ENCODE assay signal across 9 cellular contexts in the genomic region with DNA sequence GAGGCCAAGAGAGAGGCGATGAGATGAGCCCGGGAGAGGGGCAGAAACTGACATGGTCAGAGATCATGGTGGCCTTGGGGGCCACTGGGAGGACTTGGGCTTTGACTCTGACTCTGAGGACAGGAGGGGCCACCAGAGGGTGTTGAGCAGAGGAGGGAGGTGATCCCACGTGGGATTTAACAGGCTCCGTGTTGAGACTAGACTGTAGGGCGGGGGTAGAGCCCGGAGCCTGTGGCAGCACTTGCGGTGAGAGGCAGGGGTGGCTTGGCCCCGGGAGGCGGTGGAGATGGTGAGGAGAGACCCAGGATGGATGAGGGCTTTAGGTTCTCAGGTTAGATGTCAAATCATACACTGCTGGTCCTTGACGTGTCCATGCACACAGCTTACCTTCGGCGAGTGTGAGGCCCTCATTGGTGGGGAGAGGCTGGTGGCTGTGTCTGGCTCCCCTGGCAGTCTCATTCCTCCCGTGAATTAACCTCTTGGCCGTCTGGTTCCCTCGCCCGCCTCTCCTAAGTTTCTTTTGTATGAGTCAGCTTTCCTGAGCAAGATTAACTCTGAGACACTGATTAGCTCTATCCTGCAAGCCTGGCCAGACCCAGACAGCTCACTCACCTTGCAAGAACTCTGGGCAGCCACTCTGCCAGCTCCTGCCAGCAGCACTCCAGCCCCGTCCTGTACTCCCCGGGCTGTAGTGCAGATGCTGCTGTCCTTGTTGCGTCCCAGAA. TPM values are rescaled to one million over a fixed set of nuclear protein-coding genes. Genes with fewer than 3 reads are reported as not detected.
A peak's percentile ranks its signal among the peaks of the same experiment; 100 is the strongest.
DNase-seq lines count a peak whose midpoint lies in the region; ATAC-seq and TF ChIP-seq lines count a peak whose summit lies in the region.
"Had no signal": no experiment of that assay in that cellular context is flagged by ENCODE, and none has a peak within 500 bp of the region (broad histone marks: within the 10 kb centered on the region; RNA-seq: fewer than 3 reads in every experiment).

No MANE protein-coding gene starts in this region.

- TF ChIP-seq POLR2A in adrenal gland (IDR thresholded peaks at IDR 0.05) = no peak
- no peak for TF ChIP-seq POLR2A in heart left ventricle (IDR thresholded peaks at IDR 0.05)
- no peak for TF ChIP-seq POLR2A in upper lobe of left lung (IDR thresholded peaks at IDR 0.05)

- H3K27me3 ChIP-seq in adrenal gland (no peaks in the 10 kb centered on the region), heart left ventricle (no peaks in the 10 kb centered on the region), upper lobe of left lung (no peaks in the 10 kb centered on the region), smooth muscle cell (ENCODE audit: low read depth) (no peaks in the 10 kb centered on the region)

- no peaks in the 10 kb centered on the region for H3K79me2 ChIP-seq in smooth muscle cell (ENCODE audit: low read depth)

- H3K4me1 ChIP-seq in adrenal gland (replicated peaks in 1 of 2) (peaks cover 0 to 5% of the 10 kb centered on the region in 2 donors), heart left ventricle (peaks cover 0 to 7% (median 0%) of the 10 kb centered on the region in 12 donors), upper lobe of left lung (no peaks in the 10 kb centered on the region), smooth muscle cell (ENCODE audit: low read depth) (no peaks in the 10 kb centered on the region)

- intact Hi-C loops in adrenal gland (cut with DNase I) (no loop called here), heart left ventricle (cut with DNase I) (loop anchor here in 1 of 10 donors (5.0 kb wide), 1 partner anchor 33 kb away; no protein-coding TSS in a partner anchor)

- H3K27ac ChIP-seq in adrenal gland (peak overlapping the region in 2 of 5 donors; percentile 26 to 45), heart left ventricle (peak overlapping the region in 5 of 12 donors; percentile 6 to 64 (median 17)), upper lobe of left lung (no peak overlapping the region), smooth muscle cell (ENCODE audit: low read depth) (no peak overlapping the region)

- H3K4me3 ChIP-seq in adrenal gland (no peak overlapping the region), heart left ventricle (no peak overlapping the region), upper lobe of left lung (no peak overlapping the region), smooth muscle cell (no peak overlapping the region)

- H3K36me3 ChIP-seq in adrenal gland (replicated peaks in 1 of 2) (peaks cover 0 to 27% of the 10 kb centered on the region in 2 donors), heart left ventricle (peaks cover 0 to 72% (median 44%) of the 10 kb centered on the region in 9 donors), upper lobe of left lung (peaks cover 0 to 55% (median 34%) of the 10 kb centered on the region in 4 donors), smooth muscle cell (ENCODE audit: low read depth) (no peaks in the 10 kb centered on the region)

- no peak overlapping the region for H3K9ac ChIP-seq in smooth muscle cell (ENCODE audit: low read depth)

- H2AFZ ChIP-seq in smooth muscle cell (ENCODE audit: low read depth) = no peak overlapping the region

- no peak for DNase-seq in activated T-cell treated with anti-CD3 and anti-CD28 coated beads, Interleukin-2, amount 50 U/mL, for 72 hours
- DNase-seq in activated T-cell treated with anti-CD3 and anti-CD28 coated beads for 4 hours = no peak
- peak in 6 of 7 donors; percentile 29 to 89 (median 77) for DNase-seq in adrenal gland
- peak; percentile 26 to 84 (median 71) for DNase-seq in heart left ventricle
- DNase-seq in upper lobe of left lung = peak; percentile 27 to 33
- no peak for DNase-seq in smooth muscle cell (lab: John Stamatoyannopoulos, UW; ENCODE audit: unreplicated experiment)
- no peak for DNase-seq in HuH-7 (ENCODE audit: low spot score)
- DNase-seq in stimulated activated naive CD8-positive, alpha-beta T cell treated with anti-CD3 and anti-CD28 coated beads, Interleukin-15, amount 100 ng/mL, for 72 hours = no peak

- H3K27ac Mint-ChIP-seq in activated T-cell treated with anti-CD3 and anti-CD28 coated beads, Interleukin-2, amount 50 U/mL, for 72 hours = peak overlapping the region; percentile 71
- peak overlapping the region in 1 of 2 donors; percentile 62 for H3K27ac Mint-ChIP-seq in stimulated activated naive CD8-positive, alpha-beta T cell treated with anti-CD3 and anti-CD28 coated beads, Interleukin-15, amount 100 ng/mL, for 72 hours
- H3K27ac Mint-ChIP-seq: dendritic cell treated with granulocyte-macrophage colony-stimulating factor and Interleukin-4, amounts not matched to agents 40 ng/mL and 50 ng/mL, for 4 days had no signal

- 52 to 83% (median 70%) methylated on average over 16 to 19 of the region's 19 CpGs for WGBS in adrenal gland, 4 donors
- 56 to 73% (median 65%) methylated on average over 19 of the region's 19 CpGs for WGBS in heart left ventricle, 4 donors
- 88 to 93% methylated on average over 19 of the region's 19 CpGs for WGBS in upper lobe of left lung, 2 donors
- WGBS in smooth muscle cell (ENCODE audit: low lambda C conversion rate) = 86% methylated on average over 19 of the region's 19 CpGs

- no peaks in the 10 kb centered on the region for H3K27me3 Mint-ChIP-seq in activated T-cell treated with anti-CD3 and anti-CD28 coated beads, Interleukin-2, amount 50 U/mL, for 72 hours (ENCODE audit: low read depth)
- no peaks in the 10 kb centered on the region for H3K27me3 Mint-ChIP-seq in stimulated activated naive CD8-positive, alpha-beta T cell treated with anti-CD3 and anti-CD28 coated beads, Interleukin-15, amount 100 ng/mL, for 72 hours
- H3K27me3 Mint-ChIP-seq: dendritic cell treated with granulocyte-macrophage colony-stimulating factor and Interleukin-4, amounts not matched to agents 40 ng/mL and 50 ng/mL, for 4 days had no signal

- H3K4me1 Mint-ChIP-seq in activated T-cell treated with anti-CD3 and anti-CD28 coated beads, Interleukin-2, amount 50 U/mL, for 72 hours (ENCODE audit: low read depth) = no peaks in the 10 kb centered on the region
- H3K4me1 Mint-ChIP-seq in stimulated activated naive CD8-positive, alpha-beta T cell treated with anti-CD3 and anti-CD28 coated beads, Interleukin-15, amount 100 ng/mL, for 72 hours = no peaks in the 10 kb centered on the region

- H3K9me3 Mint-ChIP-seq in activated T-cell treated with anti-CD3 and anti-CD28 coated beads, Interleukin-2, amount 50 U/mL, for 72 hours = no peaks in the 10 kb centered on the region
- no peaks in the 10 kb centered on the region for H3K9me3 Mint-ChIP-seq in stimulated activated naive CD8-positive, alpha-beta T cell treated with anti-CD3 and anti-CD28 coated beads, Interleukin-15, amount 100 ng/mL, for 72 hours
- H3K9me3 Mint-ChIP-seq: dendritic cell treated with granulocyte-macrophage colony-stimulating factor and Interleukin-4, amounts not matched to agents 40 ng/mL and 50 ng/mL, for 4 days had no signal

- no peak for TF ChIP-seq EP300 in upper lobe of left lung (IDR thresholded peaks at IDR 0.05)

- no peaks in the 10 kb centered on the region for H3K9me3 ChIP-seq in adrenal gland (replicated peaks in 1 of 3)
- no peaks in the 10 kb centered on the region for H3K9me3 ChIP-seq in heart left ventricle
- H3K9me3 ChIP-seq in upper lobe of left lung = no peaks in the 10 kb centered on the region
- no peaks in the 10 kb centered on the region for H3K9me3 ChIP-seq in smooth muscle cell (replicated peaks; ENCODE audit: low read depth)

- no peak for ATAC-seq in activated T-cell treated with anti-CD3 and anti-CD28 coated beads, Interleukin-2, amount 50 U/mL, for 72 hours (replicated peaks in 1 of 2)
- ATAC-seq in heart left ventricle (peak; percentile 74 to 98 (median 92)), upper lobe of left lung (ENCODE audit: low FRiP score in 2 of 2) (no peak)
- no peak for ATAC-seq in stimulated activated naive CD8-positive, alpha-beta T cell treated with anti-CD3 and anti-CD28 coated beads, Interleukin-15, amount 100 ng/mL, for 72 hours

- H3K4me3 Mint-ChIP-seq in activated T-cell treated with anti-CD3 and anti-CD28 coated beads, Interleukin-2, amount 50 U/mL, for 72 hours = no peak overlapping the region
- H3K4me3 Mint-ChIP-seq in stimulated activated naive CD8-positive, alpha-beta T cell treated with anti-CD3 and anti-CD28 coated beads, Interleukin-15, amount 100 ng/mL, for 72 hours = no peak overlapping the region
- H3K4me3 Mint-ChIP-seq: dendritic cell treated with granulocyte-macrophage colony-stimulating factor and Interleukin-4, amounts not matched to agents 40 ng/mL and 50 ng/mL, for 4 days had no signal

- no peaks in the 10 kb centered on the region for H3F3A ChIP-seq in smooth muscle cell (ENCODE audit: low read depth)

- no peak for TF ChIP-seq CTCF in adrenal gland (IDR thresholded peaks at IDR 0.05)
- TF ChIP-seq CTCF in heart left ventricle (IDR thresholded peaks at IDR 0.05) = no peak
- TF ChIP-seq CTCF in upper lobe of left lung (IDR thresholded peaks at IDR 0.05) = no peak
- no peak for TF ChIP-seq CTCF in smooth muscle cell (IDR thresholded peaks at IDR 0.05; ENCODE audit: borderline replicate concordance, insufficient read depth, poor library complexity, severe bottlenecking)

- no peak overlapping the region for H3K4me2 ChIP-seq in smooth muscle cell

- peaks cover 0 to 2% of the 10 kb centered on the region in 2 donors for H3K36me3 Mint-ChIP-seq in activated T-cell treated with anti-CD3 and anti-CD28 coated beads, Interleukin-2, amount 50 U/mL, for 72 hours (ENCODE audit: insufficient read depth in 2 of 2)

- H4K20me1 ChIP-seq in smooth muscle cell (ENCODE audit: low read depth) = no peaks in the 10 kb centered on the region

RNA-seq across cellular contexts. Expression of gene VPS35L, which starts 39.7 kb away (rescaled TPM):
- 10 to 100 TPM; 46.5 to 57.8 TPM for total RNA-seq in activated T-cell treated with anti-CD3 and anti-CD28 coated beads, Interleukin-2, amount 50 U/mL, for 72 hours
- 10 to 100 TPM; 59.0 to 96.7 (median 69.5) TPM for total RNA-seq in adrenal gland
- 10 to 100 TPM; 50.8 to 72.4 (median 68.3) TPM for polyA plus RNA-seq in adrenal gland
- 10 to 100 TPM; 20.6 to 47.3 (median 27.0) TPM for total RNA-seq in heart left ventricle
- polyA plus RNA-seq in heart left ventricle = 10 to 100 TPM; 13.7 to 17.8 TPM
- total RNA-seq in upper lobe of left lung = 10 to 100 TPM; 39.8 to 52.9 (median 45.2) TPM
- 37.2 and 47.4 TPM in 2 replicates for total RNA-seq in smooth muscle cell
- polyA plus RNA-seq in smooth muscle cell = 46.7 and 49.1 TPM in 2 replicates

Comparison
In these comparisons a context has a peak if more than half of its experiments do, and no peak if none do; other contexts are left out.
1. ATAC-seq: peak in heart left ventricle (4 of 4); none in activated T-cell treated with anti-CD3 and anti-CD28 coated beads, Interleukin-2, amount 50 U/mL, for 72 hours (0 of 2), upper lobe of left lung (0 of 2) and stimulated activated naive CD8-positive, alpha-beta T cell treated with anti-CD3 and anti-CD28 coated beads, Interleukin-15, amount 100 ng/mL, for 72 hours (single experiment).
2. DNase-seq: peak in adrenal gland (6 of 7), heart left ventricle (5 of 5) and upper lobe of left lung (2 of 2); none in activated T-cell treated with anti-CD3 and anti-CD28 coated beads, Interleukin-2, amount 50 U/mL, for 72 hours (0 of 2), activated T-cell treated with anti-CD3 and anti-CD28 coated beads for 4 hours (single experiment), smooth muscle cell (single experiment), HuH-7 (single experiment) and stimulated activated naive CD8-positive, alpha-beta T cell treated with anti-CD3 and anti-CD28 coated beads, Interleukin-15, amount 100 ng/mL, for 72 hours (0 of 2).